16 cellular contexts compared by ENCODE assay signal in genomic region chr17:44197107-44197506, GRCh38. TPM values are rescaled to one million over a fixed set of nuclear protein-coding genes. Genes with fewer than 3 reads are reported as not detected.
DNase-seq lines count a peak whose midpoint lies in the region; TF ChIP-seq lines count a peak whose summit lies in the region.
"Had no signal": no experiment of that assay in that cellular context is flagged by ENCODE, and none has a peak within 500 bp of the region (broad histone marks: within the 10 kb centered on the region; RNA-seq: fewer than 3 reads in every experiment).

No MANE protein-coding gene starts in this region.

- no peak overlapping the region for H2AFZ ChIP-seq in hepatocyte

- peak overlapping the region; percentile 97 for H3K4me2 ChIP-seq in hepatocyte

- H3K9me3 ChIP-seq in hepatocyte (ENCODE audit: low read depth) (no peaks in the 10 kb centered on the region), subcutaneous abdominal adipose tissue (ENCODE audit: control insufficient read depth in 5 of 5, low read length in 5 of 5) (no peaks in the 10 kb centered on the region)
- H3K9me3 ChIP-seq: mucosa of descending colon, right lobe of liver had no signal

- H3K27me3 ChIP-seq in hepatocyte (no peaks in the 10 kb centered on the region), subcutaneous abdominal adipose tissue (ENCODE audit: control insufficient read depth in 5 of 5, insufficient read depth in 4 of 5, low read length in 5 of 5) (no peaks in the 10 kb centered on the region)
- H3K27me3 ChIP-seq: right lobe of liver had no signal

- CTCF ChIA-PET in activated CD4-positive, alpha-beta T cell treated with anti-CD3 and anti-CD28 coated beads, Interleukin-2, amount 10 ng/mL, durations not matched to agents 7 days and 5 days (lab: Charles Lee), result interaction anchor here (1.4 to 9.6 kb wide), 4 partner anchors 11 to 134 kb away, joined by 4 to 55 read pairs (median 6); partner anchors contain the start of gene TMUB2
- CTCF ChIA-PET in activated CD4-positive, alpha-beta memory T cell treated with anti-CD3 and anti-CD28 coated beads for 36 hours (lab: Charles Lee), result interaction anchor here (6.3 kb wide), 1 partner anchor 14 kb away, joined by 54 read pairs; no protein-coding TSS in a partner anchor

- peak overlapping the region; percentile 96 for H3K27ac Mint-ChIP-seq in activated CD4-positive, alpha-beta T cell treated with anti-CD3 and anti-CD28 coated beads, Interleukin-2, amount 10 ng/mL, durations not matched to agents 7 days and 5 days
- peak overlapping the region; percentile 62 for H3K27ac Mint-ChIP-seq in activated CD4-positive, alpha-beta memory T cell treated with anti-CD3 and anti-CD28 coated beads for 36 hours
- no peak overlapping the region for H3K27ac Mint-ChIP-seq in progenitor cell of endocrine pancreas

- H3K79me2 ChIP-seq in hepatocyte, result peaks cover 44% of the 10 kb centered on the region

- H3K27me3 Mint-ChIP-seq in activated CD4-positive, alpha-beta T cell treated with anti-CD3 and anti-CD28 coated beads, Interleukin-2, amount 10 ng/mL, durations not matched to agents 7 days and 5 days, result no peaks in the 10 kb centered on the region
- no peaks in the 10 kb centered on the region for H3K27me3 Mint-ChIP-seq in activated CD4-positive, alpha-beta memory T cell treated with anti-CD3 and anti-CD28 coated beads for 36 hours
- no peaks in the 10 kb centered on the region for H3K27me3 Mint-ChIP-seq in progenitor cell of endocrine pancreas

- H3K4me1 ChIP-seq in hepatocyte (ENCODE audit: insufficient read depth) (peaks cover 18% of the 10 kb centered on the region), subcutaneous abdominal adipose tissue (ENCODE audit: control insufficient read depth in 5 of 5, insufficient read depth in 5 of 5, low read length in 5 of 5) (peaks cover 7 to 33% (median 32%) of the 10 kb centered on the region in 5 donors)

- WGBS in hepatocyte (ENCODE audit: low lambda C conversion rate, missing lambda C conversion rate), result 98% methylated on average over 15 of the region's 15 CpGs

- POLR2A ChIA-PET in activated CD4-positive, alpha-beta T cell treated with anti-CD3 and anti-CD28 coated beads, Interleukin-2, amount 10 ng/mL, durations not matched to agents 7 days and 5 days (lab: Charles Lee), result no interaction called here
- POLR2A ChIA-PET in activated CD4-positive, alpha-beta memory T cell treated with anti-CD3 and anti-CD28 coated beads for 36 hours (lab: Charles Lee), result interaction anchor here (0.6 to 3.2 kb wide), 2 partner anchors 9 to 151 kb away, joined by 3 to 22 read pairs; partner anchors contain the start of gene TMUB2

- intact Hi-C loops in activated CD4-positive, alpha-beta memory T cell treated with anti-CD3 and anti-CD28 coated beads for 36 hours (cut with micrococcal nuclease), result no loop called here

- H3K9me2 ChIP-seq in hepatocyte (replicated peaks; ENCODE audit: insufficient read depth), result no peaks in the 10 kb centered on the region

- no peak for TF ChIP-seq CTCF in hepatocyte (IDR thresholded peaks at IDR 0.05; ENCODE audit: poor library complexity)
- TF ChIP-seq CTCF in progenitor cell of endocrine pancreas (IDR thresholded peaks at IDR 0.05; ENCODE audit: unreplicated experiment), result no peak

- H3K36me3 ChIP-seq in hepatocyte (replicated peaks; ENCODE audit: insufficient read depth, low read depth) (no peaks in the 10 kb centered on the region), subcutaneous abdominal adipose tissue (ENCODE audit: control insufficient read depth in 5 of 5, insufficient read depth in 5 of 5, low read length in 5 of 5) (peaks cover 0 to 47% (median 39%) of the 10 kb centered on the region in 5 donors)

- H3K9ac ChIP-seq in subcutaneous abdominal adipose tissue (ENCODE audit: low read length in 5 of 5), result peak overlapping the region in 3 of 5 donors; percentile 42 to 90 (median 88)

- DNase-seq in activated CD4-positive, alpha-beta T cell treated with anti-CD3 and anti-CD28 coated beads, Interleukin-2, amount 10 ng/mL, durations not matched to agents 7 days and 5 days, result no peak
- DNase-seq in activated CD4-positive, alpha-beta T cell treated with anti-CD3 and anti-CD28 coated beads, Interleukin-2, amount 50 U/mL, for 48 hours, result no peak
- DNase-seq in activated CD4-positive, alpha-beta memory T cell treated with anti-CD3 and anti-CD28 coated beads for 36 hours, result no peak
- no peak for DNase-seq in hepatocyte (ENCODE audit: low spot score)
- DNase-seq in progenitor cell of endocrine pancreas (ENCODE audit: low spot score, unreplicated experiment), result no peak
- no peak for DNase-seq in NCI-H345 treated with DMSO at 0.1 percent for 48 hours (lab: John Stamatoyannopoulos, UW; ENCODE audit: unreplicated experiment)
- no peak for DNase-seq in putamen (ENCODE audit: low spot score)
- DNase-seq: ACHN; activated effector memory CD4-positive, alpha-beta T cell treated with Interleukin-2 at 50 U/mL for 16 hours; NCI-H1417; NCI-H69; SHP77 treated with DMSO at 0.1 percent for 48 hours; WERI-Rb-1 had no signal

- H3K4me3 Mint-ChIP-seq in activated CD4-positive, alpha-beta T cell treated with anti-CD3 and anti-CD28 coated beads, Interleukin-2, amount 10 ng/mL, durations not matched to agents 7 days and 5 days, result peak overlapping the region; percentile 92
- H3K4me3 Mint-ChIP-seq in activated CD4-positive, alpha-beta memory T cell treated with anti-CD3 and anti-CD28 coated beads for 36 hours, result no peak overlapping the region
- no peak overlapping the region for H3K4me3 Mint-ChIP-seq in progenitor cell of endocrine pancreas (ENCODE audit: low read depth)

- H3K4me1 Mint-ChIP-seq in activated CD4-positive, alpha-beta T cell treated with anti-CD3 and anti-CD28 coated beads, Interleukin-2, amount 10 ng/mL, durations not matched to agents 7 days and 5 days, result peaks cover 37% of the 10 kb centered on the region
- H3K4me1 Mint-ChIP-seq in activated CD4-positive, alpha-beta memory T cell treated with anti-CD3 and anti-CD28 coated beads for 36 hours (ENCODE audit: low read depth), result peaks cover 23% of the 10 kb centered on the region
- peaks cover 28% of the 10 kb centered on the region for H3K4me1 Mint-ChIP-seq in progenitor cell of endocrine pancreas (ENCODE audit: low read depth)

- peaks cover 44% of the 10 kb centered on the region for H3K36me3 Mint-ChIP-seq in activated CD4-positive, alpha-beta T cell treated with anti-CD3 and anti-CD28 coated beads, Interleukin-2, amount 10 ng/mL, durations not matched to agents 7 days and 5 days (ENCODE audit: low read depth)
- peaks cover 24% of the 10 kb centered on the region for H3K36me3 Mint-ChIP-seq in activated CD4-positive, alpha-beta memory T cell treated with anti-CD3 and anti-CD28 coated beads for 36 hours
- peaks cover 14% of the 10 kb centered on the region for H3K36me3 Mint-ChIP-seq in progenitor cell of endocrine pancreas (ENCODE audit: insufficient read depth)

- H3K27ac ChIP-seq in hepatocyte (no peak overlapping the region), subcutaneous abdominal adipose tissue (ENCODE audit: low read depth, low read length) (peak overlapping the region; percentile 84)
- H3K27ac ChIP-seq: right lobe of liver had no signal

- no peaks in the 10 kb centered on the region for H3K9me3 Mint-ChIP-seq in activated CD4-positive, alpha-beta T cell treated with anti-CD3 and anti-CD28 coated beads, Interleukin-2, amount 10 ng/mL, durations not matched to agents 7 days and 5 days
- no peaks in the 10 kb centered on the region for H3K9me3 Mint-ChIP-seq in activated CD4-positive, alpha-beta memory T cell treated with anti-CD3 and anti-CD28 coated beads for 36 hours
- no peaks in the 10 kb centered on the region for H3K9me3 Mint-ChIP-seq in progenitor cell of endocrine pancreas (ENCODE audit: low read depth)

- H3K4me3 ChIP-seq in hepatocyte (no peak overlapping the region), subcutaneous abdominal adipose tissue (ENCODE audit: low read depth in 1 of 5, low read length in 5 of 5) (no peak overlapping the region)
- H3K4me3 ChIP-seq: mucosa of descending colon, right lobe of liver had no signal

- peaks cover 3% of the 10 kb centered on the region for H4K20me1 ChIP-seq in hepatocyte (ENCODE audit: insufficient read depth, poor library complexity, severe bottlenecking)

RNA-seq across cellular contexts. Expression of gene ATXN7L3, which starts 2.6 kb away (rescaled TPM):
- total RNA-seq in activated CD4-positive, alpha-beta T cell treated with anti-CD3 and anti-CD28 coated beads, Interleukin-2, amount 10 ng/mL, durations not matched to agents 7 days and 5 days, result 100 to 1,000 TPM; 110 to 112 TPM
- 10 to 100 TPM; 63.4 to 69.7 TPM for total RNA-seq in activated CD4-positive, alpha-beta memory T cell treated with anti-CD3 and anti-CD28 coated beads for 36 hours
- total RNA-seq in hepatocyte, result 64.0 and 64.3 TPM in 2 replicates
- 28.7 and 29.2 TPM in 2 replicates for polyA plus RNA-seq in hepatocyte
- 117 and 135 TPM in 2 replicates for total RNA-seq in progenitor cell of endocrine pancreas

RNA-seq across cellular contexts. Expression of gene TMUB2, which starts 10.3 kb away (rescaled TPM):
- 10 to 100 TPM; 36.6 to 37.1 TPM for total RNA-seq in activated CD4-positive, alpha-beta T cell treated with anti-CD3 and anti-CD28 coated beads, Interleukin-2, amount 10 ng/mL, durations not matched to agents 7 days and 5 days
- total RNA-seq in activated CD4-positive, alpha-beta memory T cell treated with anti-CD3 and anti-CD28 coated beads for 36 hours, result 10 to 100 TPM; 21.8 to 21.9 TPM
- total RNA-seq in hepatocyte (27.7 and 31.3 TPM in 2 replicates), progenitor cell of endocrine pancreas (48.5 and 50.3 TPM in 2 replicates)
- polyA plus RNA-seq in hepatocyte, result 46.8 and 54.6 TPM in 2 replicates

RNA-seq across cellular contexts. Expression of gene UBTF, which starts 22.4 kb away (rescaled TPM):
- 100 to 1,000 TPM; 186 to 195 TPM for total RNA-seq in activated CD4-positive, alpha-beta T cell treated with anti-CD3 and anti-CD28 coated beads, Interleukin-2, amount 10 ng/mL, durations not matched to agents 7 days and 5 days
- 100 to 1,000 TPM; 112 to 118 TPM for total RNA-seq in activated CD4-positive, alpha-beta memory T cell treated with anti-CD3 and anti-CD28 coated beads for 36 hours
- total RNA-seq in hepatocyte (35.0 and 38.9 TPM in 2 replicates), progenitor cell of endocrine pancreas (94.2 and 100 TPM in 2 replicates)
- polyA plus RNA-seq in hepatocyte, result 37.2 and 41.1 TPM in 2 replicates

RNA-seq across cellular contexts. Expression of gene ASB16, which starts 26.6 kb away (rescaled TPM):
- under 1 TPM in 1 of 2 experiments, not detected in 1; 0.30 TPM for total RNA-seq in activated CD4-positive, alpha-beta T cell treated with anti-CD3 and anti-CD28 coated beads, Interleukin-2, amount 10 ng/mL, durations not matched to agents 7 days and 5 days
- under 1 TPM in 1 of 2 experiments, not detected in 1; 0.19 TPM for total RNA-seq in activated CD4-positive, alpha-beta memory T cell treated with anti-CD3 and anti-CD28 coated beads for 36 hours
- total RNA-seq in hepatocyte, result 0.23 TPM in 1 of 2 replicates, not detected in the other
- polyA plus RNA-seq in hepatocyte, result 0.71 and 2.0 TPM in 2 replicates
- total RNA-seq in progenitor cell of endocrine pancreas, result 0.49 and 0.89 TPM in 2 replicates

RNA-seq across cellular contexts. Expression of gene HROB, which starts 55.4 kb away (rescaled TPM):
- 10 to 100 TPM; 15.1 to 16.4 TPM for total RNA-seq in activated CD4-positive, alpha-beta T cell treated with anti-CD3 and anti-CD28 coated beads, Interleukin-2, amount 10 ng/mL, durations not matched to agents 7 days and 5 days
- 10 to 100 TPM; 17.9 to 19.8 TPM for total RNA-seq in activated CD4-positive, alpha-beta memory T cell treated with anti-CD3 and anti-CD28 coated beads for 36 hours
- total RNA-seq in hepatocyte (1.8 and 2.0 TPM in 2 replicates), progenitor cell of endocrine pancreas (10.1 and 12.8 TPM in 2 replicates)
- polyA plus RNA-seq in hepatocyte, result 5.7 and 5.9 TPM in 2 replicates
